23 cellular contexts compared by ENCODE assay signal in genomic region chr2:60932954-60933353, GRCh38. TPM values are rescaled to one million over a fixed set of nuclear protein-coding genes. Genes with fewer than 3 reads are reported as not detected.
A peak's percentile ranks its signal among the peaks of the same experiment; 100 is the strongest.
DNase-seq lines count a peak whose midpoint lies in the region; ATAC-seq and TF ChIP-seq lines count a peak whose summit lies in the region.
"Had no signal": no experiment of that assay in that cellular context is flagged by ENCODE, and none has a peak within 500 bp of the region (broad histone marks: within the 10 kb centered on the region; RNA-seq: fewer than 3 reads in every experiment).

No MANE protein-coding gene starts in this region.

- in situ Hi-C loops in transverse colon (cut with MboI; ENCODE audit: low pct_ligation_motif_present in 1 of 4, low pct_unique_long_range_greater_than_20kb in 1 of 4, low sequenced_read_pairs in 3 of 4), result no loop called here

- H3K4me2 ChIP-seq in SU-DHL-6 (ENCODE audit: low read depth, low read length, poor library complexity, severe bottlenecking), result no peak overlapping the region
- H3K4me2 ChIP-seq: A549 had no signal

- no peak for ATAC-seq in stimulated activated naive CD8-positive, alpha-beta T cell treated with anti-CD3 and anti-CD28 coated beads, Interleukin-15, amount 100 ng/mL, for 72 hours
- ATAC-seq in naive B cell (ENCODE audit: low read depth in 2 of 2) (no peak), WTC11 (no peak)
- ATAC-seq: A549 had no signal

- no peaks in the 10 kb centered on the region for H3K9me3 Mint-ChIP-seq in stimulated activated naive CD8-positive, alpha-beta T cell treated with anti-CD3 and anti-CD28 coated beads, Interleukin-15, Interleukin-2, amounts not matched to agents 100 ng/mL and 50 ng/mL, for 24 hours
- no peaks in the 10 kb centered on the region for H3K9me3 Mint-ChIP-seq in stimulated activated naive CD8-positive, alpha-beta T cell treated with anti-CD3 and anti-CD28 coated beads, Interleukin-15, amount 100 ng/mL, for 72 hours
- H3K9me3 Mint-ChIP-seq in naive B cell (peaks cover 0 to 3% (median 0%) of the 10 kb centered on the region in 7 donors), WTC11 (no peaks in the 10 kb centered on the region)
- H3K9me3 Mint-ChIP-seq: H9, HFFc6 had no signal

- H3K27ac ChIP-seq in SU-DHL-6 (ENCODE audit: low read depth, low read length) (peak overlapping the region; percentile 9; the same call in 1 of the 2 replicates), uterus (no peak overlapping the region), transverse colon (no peak overlapping the region)
- H3K27ac ChIP-seq: A549, GM23248, HL-60, SJCRH30 had no signal

- H3K9me3 ChIP-seq in SU-DHL-6 (ENCODE audit: insufficient read depth, low read length), result no peaks in the 10 kb centered on the region
- H3K9me3 ChIP-seq in uterus, result no peaks in the 10 kb centered on the region
- no peaks in the 10 kb centered on the region for H3K9me3 ChIP-seq in transverse colon
- H3K9me3 ChIP-seq: A549, BE2C, SJCRH30 had no signal

- H3K4me1 ChIP-seq in uterus, result no peaks in the 10 kb centered on the region
- H3K4me1 ChIP-seq in transverse colon, result peaks cover 0 to 5% (median 0%) of the 10 kb centered on the region in 4 donors
- H3K4me1 ChIP-seq: A549, BE2C, SJCRH30 had no signal

- peaks cover 32% of the 10 kb centered on the region for H4K20me1 ChIP-seq in SU-DHL-6 (ENCODE audit: low read depth, low read length)

- no peak for DNase-seq in stimulated activated naive CD8-positive, alpha-beta T cell treated with anti-CD3 and anti-CD28 coated beads, Interleukin-15, amount 100 ng/mL, for 72 hours
- DNase-seq in naive B cell (no peak), WTC11 (ENCODE audit: low spot score) (no peak), uterus (no peak), transverse colon (no peak)
- DNase-seq: BE2C, DMS79, GM23248, H9, HFFc6, KG1, NCI-H1105, NCI-H146, NCI-H2029, NCI-H2227 treated with DMSO at 0.1 percent for 48 hours, NCI-H510A, NCI-H82, OCI-M1, SJCRH30 had no signal

- H3K9me2 ChIP-seq in SU-DHL-6 (replicated peaks; ENCODE audit: insufficient read depth, low read length), result no peaks in the 10 kb centered on the region

- H3K36me3 Mint-ChIP-seq in stimulated activated naive CD8-positive, alpha-beta T cell treated with anti-CD3 and anti-CD28 coated beads, Interleukin-15, Interleukin-2, amounts not matched to agents 100 ng/mL and 50 ng/mL, for 24 hours (ENCODE audit: low read depth), result peaks cover 71% of the 10 kb centered on the region
- H3K36me3 Mint-ChIP-seq in naive B cell (peaks cover 25 to 41% of the 10 kb centered on the region in 2 donors), WTC11 (0 out of 2 replicates have a peak, but pooled peaks cover 1% of the 10 kb centered on the region)

- H2AFZ ChIP-seq in SU-DHL-6 (ENCODE audit: low read depth, low read length, severe bottlenecking), result no peak overlapping the region
- H2AFZ ChIP-seq: GM23248 had no signal

- POLR2A ChIA-PET in WTC11 (lab: Charles Lee), result no interaction called here

- no peak for TF ChIP-seq EP300 in transverse colon (IDR thresholded peaks at IDR 0.05; ENCODE audit: low read depth)

- H3K4me1 Mint-ChIP-seq in stimulated activated naive CD8-positive, alpha-beta T cell treated with anti-CD3 and anti-CD28 coated beads, Interleukin-15, Interleukin-2, amounts not matched to agents 100 ng/mL and 50 ng/mL, for 24 hours (ENCODE audit: low read depth), result peaks cover 17% of the 10 kb centered on the region
- H3K4me1 Mint-ChIP-seq in stimulated activated naive CD8-positive, alpha-beta T cell treated with anti-CD3 and anti-CD28 coated beads, Interleukin-15, amount 100 ng/mL, for 72 hours, result peaks cover 23% of the 10 kb centered on the region
- H3K4me1 Mint-ChIP-seq in naive B cell (peaks cover 30 to 43% (median 35%) of the 10 kb centered on the region in 3 donors), WTC11 (no peaks in the 10 kb centered on the region)
- H3K4me1 Mint-ChIP-seq: H9 had no signal

- no peak for TF ChIP-seq CTCF in SU-DHL-6 (IDR thresholded peaks at IDR 0.05; ENCODE audit: insufficient read depth, low read length, poor library complexity, severe bottlenecking)
- no peak for TF ChIP-seq CTCF in WTC11 (IDR thresholded peaks at IDR 0.05)
- TF ChIP-seq CTCF in uterus (IDR thresholded peaks at IDR 0.05), result no peak
- no peak for TF ChIP-seq CTCF in transverse colon (IDR thresholded peaks at IDR 0.05)

- H3K4me3 Mint-ChIP-seq in stimulated activated naive CD8-positive, alpha-beta T cell treated with anti-CD3 and anti-CD28 coated beads, Interleukin-15, Interleukin-2, amounts not matched to agents 100 ng/mL and 50 ng/mL, for 24 hours, result no peak overlapping the region
- H3K4me3 Mint-ChIP-seq in stimulated activated naive CD8-positive, alpha-beta T cell treated with anti-CD3 and anti-CD28 coated beads, Interleukin-15, amount 100 ng/mL, for 72 hours, result no peak overlapping the region
- H3K4me3 Mint-ChIP-seq in naive B cell (no peak overlapping the region), WTC11 (no peak overlapping the region)
- H3K4me3 Mint-ChIP-seq: H9, HFFc6 had no signal

- H3F3A ChIP-seq in SU-DHL-6 (ENCODE audit: insufficient read depth), result peaks cover 73% of the 10 kb centered on the region

- TF ChIP-seq POLR2A in uterus (IDR thresholded peaks at IDR 0.05) (no peak), transverse colon (IDR thresholded peaks at IDR 0.05) (no peak)

- CTCF ChIA-PET in WTC11 (lab: Charles Lee), result no interaction called here

- no peak overlapping the region for H3K9ac ChIP-seq in SU-DHL-6 (ENCODE audit: low read length)
- H3K9ac ChIP-seq: GM23248 had no signal

- intact Hi-C loops in uterus (cut with DNase I; ENCODE audit: low total_unique reads) (no loop called here), transverse colon (cut with DNase I; ENCODE audit: low total_unique reads) (no loop called here)

- no peaks in the 10 kb centered on the region for H3K27me3 Mint-ChIP-seq in stimulated activated naive CD8-positive, alpha-beta T cell treated with anti-CD3 and anti-CD28 coated beads, Interleukin-15, Interleukin-2, amounts not matched to agents 100 ng/mL and 50 ng/mL, for 24 hours
- no peaks in the 10 kb centered on the region for H3K27me3 Mint-ChIP-seq in stimulated activated naive CD8-positive, alpha-beta T cell treated with anti-CD3 and anti-CD28 coated beads, Interleukin-15, amount 100 ng/mL, for 72 hours
- H3K27me3 Mint-ChIP-seq in naive B cell, result no peaks in the 10 kb centered on the region
- no peaks in the 10 kb centered on the region for H3K27me3 Mint-ChIP-seq in WTC11 (ENCODE audit: low read depth)

- no peak overlapping the region for H3K4me3 ChIP-seq in SU-DHL-6 (ENCODE audit: insufficient read depth, low read length, poor library complexity, severe bottlenecking)
- H3K4me3 ChIP-seq in uterus, result no peak overlapping the region
- no peak overlapping the region for H3K4me3 ChIP-seq in transverse colon
- H3K4me3 ChIP-seq: A549, GM23248, SJCRH30 had no signal

- peak overlapping the region; percentile 26 for H3K27ac Mint-ChIP-seq in stimulated activated naive CD8-positive, alpha-beta T cell treated with anti-CD3 and anti-CD28 coated beads, Interleukin-15, Interleukin-2, amounts not matched to agents 100 ng/mL and 50 ng/mL, for 24 hours
- no peak overlapping the region for H3K27ac Mint-ChIP-seq in stimulated activated naive CD8-positive, alpha-beta T cell treated with anti-CD3 and anti-CD28 coated beads, Interleukin-15, amount 100 ng/mL, for 72 hours
- H3K27ac Mint-ChIP-seq in naive B cell (peak overlapping the region in 4 of 6 donors; percentile 36 to 82 (median 53)), WTC11 (no peak overlapping the region)
- H3K27ac Mint-ChIP-seq: H9, HFFc6 had no signal

- 91 to 95% methylated on average over 3 of the region's 3 CpGs for WGBS in transverse colon (ENCODE audit: low coverage in 1 of 2), 2 donors

- H3K36me3 ChIP-seq in SU-DHL-6 (ENCODE audit: low read length), result peaks cover 50% of the 10 kb centered on the region
- H3K36me3 ChIP-seq in uterus, result no peaks in the 10 kb centered on the region
- H3K36me3 ChIP-seq in transverse colon, result no peaks in the 10 kb centered on the region
- H3K36me3 ChIP-seq: BE2C had no signal

- peaks cover 29% of the 10 kb centered on the region for H3K79me2 ChIP-seq in SU-DHL-6 (ENCODE audit: insufficient read depth, low read length)

- H3K27me3 ChIP-seq in SU-DHL-6 (ENCODE audit: low read length) (no peaks in the 10 kb centered on the region), uterus (no peaks in the 10 kb centered on the region), transverse colon (no peaks in the 10 kb centered on the region)
- H3K27me3 ChIP-seq: BE2C, SJCRH30 had no signal

TF ChIP-seq in WTC11, 78 proteins besides CTCF, POLR2A, EP300 and RAD21 (continues in another document):
- TF ChIP-seq PRRX2 (CRISPR knock-in tag; IDR thresholded peaks at IDR 0.05) (no peak), ZNF232 (CRISPR knock-in tag; IDR thresholded peaks at IDR 0.05) (no peak), ZNF671 (CRISPR knock-in tag; IDR thresholded peaks at IDR 0.05) (no peak), SMAD4 (CRISPR knock-in tag; IDR thresholded peaks at IDR 0.05) (no peak), ZNF263 (CRISPR knock-in tag; IDR thresholded peaks at IDR 0.05; ENCODE audit: low read depth) (no peak), ZBTB21 (CRISPR knock-in tag; IDR thresholded peaks at IDR 0.05; ENCODE audit: borderline replicate concordance) (no peak), FOXJ3 (CRISPR knock-in tag; IDR thresholded peaks at IDR 0.05; ENCODE audit: borderline replicate concordance) (no peak), SOX15 (CRISPR knock-in tag; IDR thresholded peaks at IDR 0.05) (no peak), NR3C1 (CRISPR knock-in tag; conservative IDR thresholded peaks at IDR 0.05; ENCODE audit: low read depth) (no peak), SMAD3 (CRISPR knock-in tag; IDR thresholded peaks at IDR 0.05; ENCODE audit: borderline replicate concordance) (no peak), SP1 (CRISPR knock-in tag; conservative IDR thresholded peaks at IDR 0.05) (no peak)
- TF ChIP-seq, protein P1, sequence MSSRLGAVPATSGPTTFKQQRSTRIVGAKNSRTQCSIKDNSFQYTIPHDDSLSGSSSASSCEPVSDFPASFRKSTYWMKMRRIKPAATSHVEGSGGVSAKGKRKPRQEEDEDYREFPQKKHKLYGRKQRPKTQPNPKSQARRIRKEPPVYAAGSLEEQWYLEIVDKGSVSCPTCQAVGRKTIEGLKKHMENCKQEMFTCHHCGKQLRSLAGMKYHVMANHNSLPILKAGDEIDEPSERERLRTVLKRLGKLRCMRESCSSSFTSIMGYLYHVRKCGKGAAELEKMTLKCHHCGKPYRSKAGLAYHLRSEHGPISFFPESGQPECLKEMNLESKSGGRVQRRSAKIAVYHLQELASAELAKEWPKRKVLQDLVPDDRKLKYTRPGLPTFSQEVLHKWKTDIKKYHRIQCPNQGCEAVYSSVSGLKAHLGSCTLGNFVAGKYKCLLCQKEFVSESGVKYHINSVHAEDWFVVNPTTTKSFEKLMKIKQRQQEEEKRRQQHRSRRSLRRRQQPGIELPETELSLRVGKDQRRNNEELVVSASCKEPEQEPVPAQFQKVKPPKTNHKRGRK (CRISPR knock-in tag; IDR thresholded peaks at IDR 0.05; ENCODE audit: borderline replicate concordance), result no peak

RNA-seq across cellular contexts. Expression of gene REL, which starts 51.6 kb away (rescaled TPM):
- polyA plus RNA-seq in naive B cell (ENCODE audit: low read depth in 6 of 6), result 100 to 1,000 TPM in 3 of 6 donors, 10 to 100 TPM in 3; 30.1 to 125 (median 106) TPM
- 6.9 to 8.4 TPM (median 7.0 TPM) in 3 replicates for total RNA-seq in WTC11 (2021)
- total RNA-seq in uterus, result 10 to 100 TPM in 2 of 4 donors, 1 to 10 TPM in 2; 1.8 to 21.0 (median 12.2) TPM
- total RNA-seq in transverse colon, result 10 to 100 TPM in 3 of 4 donors, 1 to 10 TPM in 1; 6.2 to 29.5 (median 14.9) TPM

Comparison
In these comparisons a context has a peak if more than half of its experiments do, and no peak if none do; other contexts are left out.
1. H3K27ac Mint-ChIP-seq: peak in stimulated activated naive CD8-positive, alpha-beta T cell treated with anti-CD3 and anti-CD28 coated beads, Interleukin-15, Interleukin-2, amounts not matched to agents 100 ng/mL and 50 ng/mL, for 24 hours (single experiment) and naive B cell (4 of 6); none in stimulated activated naive CD8-positive, alpha-beta T cell treated with anti-CD3 and anti-CD28 coated beads, Interleukin-15, amount 100 ng/mL, for 72 hours (0 of 2) and WTC11 (single experiment).